ENCODE assay signal across 8 cellular contexts in genomic region chr11:65499713-65500261, GRCh38. TPM values are rescaled to one million over a fixed set of nuclear protein-coding genes. Genes with fewer than 3 reads are reported as not detected.
DNase-seq lines count a peak whose midpoint lies in the region; ATAC-seq, FAIRE-seq and TF ChIP-seq lines count a peak whose summit lies in the region.

No MANE protein-coding gene starts in this region.

- H3K27me3 ChIP-seq in HL-60 (ENCODE audit: insufficient read depth, poor library complexity, severe bottlenecking), result no peaks in the 10 kb centered on the region
- no peaks in the 10 kb centered on the region for H3K27me3 ChIP-seq in bronchial epithelial cell (ENCODE audit: control insufficient read depth, insufficient read depth, low read length)

- H3K9me3 ChIP-seq in A549, result no peaks in the 10 kb centered on the region
- H3K9me3 ChIP-seq in mucosa of descending colon, result no peaks in the 10 kb centered on the region

- ATAC-seq in A549 (no peak), mucosa of descending colon (no peak)

- TF ChIP-seq CTCF in A549 (IDR thresholded peaks at IDR 0.05) (no peak), HL-60 (IDR thresholded peaks at IDR 0.05; ENCODE audit: insufficient read depth, low read length) (no peak), bronchial epithelial cell (IDR thresholded peaks at IDR 0.05; ENCODE audit: insufficient read depth, low read length, severe bottlenecking) (no peak), mucosa of descending colon (IDR thresholded peaks at IDR 0.05) (no peak)

- POLR2A ChIA-PET in A549 (lab: Yijun Ruan, JAX), result interaction anchor here (0.7 to 26.7 kb wide), 14 partner anchors 8 to 117 kb away, joined by 3 to 1006 read pairs (median 8); partner anchors contain the start of genes FAM89B, NEAT1, PCNX3 and SCYL1

- TF ChIP-seq EP300 in A549 (IDR thresholded peaks at IDR 0.05), result no peak

- H3K27ac ChIP-seq in A549 (peak overlapping the region; percentile 98 to 100), HL-60 (replicated peaks) (peak overlapping the region; percentile 100)

- H3K4me1 ChIP-seq in A549, result peaks cover 29% of the 10 kb centered on the region
- peaks cover 7% of the 10 kb centered on the region for H3K4me1 ChIP-seq in mucosa of descending colon (ENCODE audit: low read depth)

- H3K4me3 ChIP-seq in A549 (peak overlapping the region; percentile 90), HL-60 (replicated peaks; ENCODE audit: insufficient read depth, low read length) (peak overlapping the region; percentile 82), bronchial epithelial cell (ENCODE audit: low read depth, low read length) (peak overlapping the region; percentile 50), mucosa of descending colon (peak overlapping the region; percentile 76)

- peak overlapping the region; percentile 84 for H3K4me2 ChIP-seq in A549

- TF ChIP-seq POLR2A in A549 (IDR thresholded peaks at IDR 0.05; ENCODE audit: low read length), result no peak

- TF ChIP-seq RAD21 in A549 (conservative IDR thresholded peaks at IDR 0.05 in 1 of 2, IDR thresholded peaks at IDR 0.05 in 1 of 2), result no peak

- CTCF ChIA-PET in A549 (lab: Yijun Ruan, JAX), result interaction anchor here (0.8 to 30.0 kb wide), 6 partner anchors 9 to 117 kb away, joined by 3 to 947 read pairs (median 16); partner anchors contain the start of gene SLC25A45

- H3K36me3 ChIP-seq in bronchial epithelial cell (ENCODE audit: control insufficient read depth, insufficient read depth, low read length) (peaks cover 13% of the 10 kb centered on the region), mucosa of descending colon (ENCODE audit: low read depth) (no peaks in the 10 kb centered on the region)

- WGBS in A549 (ENCODE audit: missing lambda C conversion rate), result 0% methylated on average over 1 of the region's 1 CpG

- intact Hi-C loops in mucosa of descending colon (cut with DNase I, micrococcal nuclease), result loop anchor here (5.0 kb wide), 2 partner anchors 72 to 77 kb away; partner anchors contain the start of gene NEAT1 (in 1 of the 2)

- no peak for FAIRE-seq in A549 (lab: Jason Lieb, UNC)
- FAIRE-seq in bronchial epithelial cell (lab: Jason Lieb, UNC), result no peak

- DNase-seq in A549 (ENCODE audit: low read depth in 1 of 2, low spot score in 1 of 2) (no peak), HL-60 (ENCODE audit: low read depth in 1 of 2, low spot score in 1 of 2) (peak in 1 of 2 experiments; percentile 57), bronchial epithelial cell (ENCODE audit: low read depth) (no peak), mucosa of descending colon (no peak), hepatic stellate cell (ENCODE audit: low spot score) (no peak), glomerular visceral epithelial cell (ENCODE audit: extremely low spot score) (no peak)
- no peak for DNase-seq in activated CD8-positive, alpha-beta memory T cell treated with anti-CD3 and anti-CD28 coated beads for 24 hours
- DNase-seq in activated CD8-positive, alpha-beta memory T cell treated with anti-CD3 and anti-CD28 coated beads, Interleukin-2, amount 50 U/mL, for 4 hours, result no peak

TF ChIP-seq in A549, 52 proteins besides CTCF, POLR2A, EP300 and RAD21 (continues in another document):
- no peak for TF ChIP-seq HES2 (IDR thresholded peaks at IDR 0.05)
- no peak for TF ChIP-seq MYC (IDR thresholded peaks at IDR 0.05; ENCODE audit: borderline replicate concordance, low read length)
- TF ChIP-seq SMC3 (IDR thresholded peaks at IDR 0.05), result no peak
- TF ChIP-seq GATA3 (IDR thresholded peaks at IDR 0.05; ENCODE audit: borderline replicate concordance), result no peak
- 0 out of 2 replicates have a peak, but pooled peaks have one; percentile 15 for TF ChIP-seq PBX3 (IDR thresholded peaks at IDR 0.05)
- no peak; the same call in 1 of the 2 replicates for TF ChIP-seq HOXA7 (CRISPR knock-in tag; IDR thresholded peaks at IDR 0.05)
- TF ChIP-seq ATOH8 (CRISPR knock-in tag; IDR thresholded peaks at IDR 0.05; ENCODE audit: low read depth), result no peak; the same call in 1 of the 2 replicates
- no peak for TF ChIP-seq ZNF302 (CRISPR knock-in tag; IDR thresholded peaks at IDR 0.05)
- no peak for TF ChIP-seq NR3C1 (IDR thresholded peaks at IDR 0.05)
- no peak for TF ChIP-seq KDM5A (IDR thresholded peaks at IDR 0.05)
- TF ChIP-seq TP53 (CRISPR knock-in tag; IDR thresholded peaks at IDR 0.05), result no peak
- no peak for TF ChIP-seq CHD4 (IDR thresholded peaks at IDR 0.05; ENCODE audit: borderline replicate concordance)
- no peak for TF ChIP-seq ZC3H11A (IDR thresholded peaks at IDR 0.05)
- TF ChIP-seq CHD2 (IDR thresholded peaks at IDR 0.05; ENCODE audit: low read length, partially characterized antibody), result no peak
- no peak for TF ChIP-seq POLR2AphosphoS2 (conservative IDR thresholded peaks at IDR 0.05; ENCODE audit: low read length)
- no peak for TF ChIP-seq HEYL (CRISPR knock-in tag; IDR thresholded peaks at IDR 0.05)
- TF ChIP-seq FOXS1 (CRISPR knock-in tag; IDR thresholded peaks at IDR 0.05), result no peak
- TF ChIP-seq PHF8 (IDR thresholded peaks at IDR 0.05; ENCODE audit: borderline replicate concordance, low read depth), result 0 out of 2 replicates have a peak, but pooled peaks have one; percentile 12
- peak; percentile 37 for TF ChIP-seq HOXB5 (CRISPR knock-in tag; IDR thresholded peaks at IDR 0.05)
- TF ChIP-seq HOXB13 (CRISPR knock-in tag; IDR thresholded peaks at IDR 0.05; ENCODE audit: low read depth), result no peak
- TF ChIP-seq BCL3 (IDR thresholded peaks at IDR 0.05), result no peak; the same call in 2 of the 3 replicates
- TF ChIP-seq HDAC2 (IDR thresholded peaks at IDR 0.05), result no peak
- no peak for TF ChIP-seq MAFK (IDR thresholded peaks at IDR 0.05; ENCODE audit: partially characterized antibody)
- no peak for TF ChIP-seq MAZ (IDR thresholded peaks at IDR 0.05; ENCODE audit: borderline replicate concordance, low read depth, low read length)
- TF ChIP-seq RNF2 (IDR thresholded peaks at IDR 0.05; ENCODE audit: borderline replicate concordance, low read depth), result no peak
- no peak for TF ChIP-seq ZFP36 (IDR thresholded peaks at IDR 0.05; ENCODE audit: borderline replicate concordance, partially characterized antibody)

RNA-seq across cellular contexts. Expression of gene MALAT1, which starts 0.9 kb away (rescaled TPM):
- 1,041 and 1,340 TPM in 2 replicates for polyA plus RNA-seq in A549 (2011; rRNA removed)
- 24.8 and 29.0 TPM in 2 replicates for polyA plus RNA-seq in A549 (2012; cell fraction: cytosol; rRNA removed)
- polyA plus RNA-seq in A549 (2012; cell fraction: nucleus; rRNA removed), result 215 and 608 TPM in 2 replicates
- polyA plus RNA-seq in A549 (2017; fragmentation: RNase III; extraction: RNeasy Plus Mini Kit Qiagen cat#74134 plus additional on column Dnase treatment), result 167 to 203 TPM (median 188 TPM) in 3 replicates
- polyA minus RNA-seq in A549 (2011; rRNA and poly(A)+ RNA removed), result 10,326 and 11,734 TPM in 2 replicates
- total RNA-seq in bronchial epithelial cell, result 11,095 and 16,401 TPM in 2 replicates
- over 10,000 TPM; 10,779 to 14,350 (median 11,224) TPM for total RNA-seq in mucosa of descending colon

RNA-seq across cellular contexts. Expression of gene SCYL1, which starts 25.1 kb away (rescaled TPM):
- polyA plus RNA-seq in A549 (2011; rRNA removed), result 30.8 and 33.6 TPM in 2 replicates
- 88.0 and 105 TPM in 2 replicates for polyA plus RNA-seq in A549 (2012; cell fraction: cytosol; rRNA removed)
- 125 and 152 TPM in 2 replicates for polyA plus RNA-seq in A549 (2012; cell fraction: nucleus; rRNA removed)
- 41.8 to 46.8 TPM (median 45.9 TPM) in 3 replicates for polyA plus RNA-seq in A549 (2017; fragmentation: RNase III; extraction: RNeasy Plus Mini Kit Qiagen cat#74134 plus additional on column Dnase treatment)
- polyA minus RNA-seq in A549 (2011; rRNA and poly(A)+ RNA removed), result 39.1 and 43.6 TPM in 2 replicates
- total RNA-seq in bronchial epithelial cell, result 49.5 and 64.5 TPM in 2 replicates
- 10 to 100 TPM; 60.1 to 77.4 (median 60.3) TPM for total RNA-seq in mucosa of descending colon

RNA-seq across cellular contexts. Expression of gene LTBP3, which starts 58.4 kb away (rescaled TPM):
- polyA plus RNA-seq in A549 (2011; rRNA removed) (28.6 and 39.9 TPM in 2 replicates), A549 (2017; fragmentation: RNase III; extraction: RNeasy Plus Mini Kit Qiagen cat#74134 plus additional on column Dnase treatment) (107 to 134 TPM (median 123 TPM) in 3 replicates)
- 130 and 136 TPM in 2 replicates for polyA plus RNA-seq in A549 (2012; cell fraction: cytosol; rRNA removed)
- polyA plus RNA-seq in A549 (2012; cell fraction: nucleus; rRNA removed), result 715 and 951 TPM in 2 replicates
- polyA minus RNA-seq in A549 (2011; rRNA and poly(A)+ RNA removed), result 25.4 and 44.5 TPM in 2 replicates
- total RNA-seq in bronchial epithelial cell (22.5 and 35.0 TPM in 2 replicates), mucosa of descending colon (100 to 1,000 TPM in 1 of 3 donors, 10 to 100 TPM in 2; 22.6 to 133 (median 36.7) TPM)
